8 cellular contexts compared by ENCODE assay signal in the genomic region with DNA sequence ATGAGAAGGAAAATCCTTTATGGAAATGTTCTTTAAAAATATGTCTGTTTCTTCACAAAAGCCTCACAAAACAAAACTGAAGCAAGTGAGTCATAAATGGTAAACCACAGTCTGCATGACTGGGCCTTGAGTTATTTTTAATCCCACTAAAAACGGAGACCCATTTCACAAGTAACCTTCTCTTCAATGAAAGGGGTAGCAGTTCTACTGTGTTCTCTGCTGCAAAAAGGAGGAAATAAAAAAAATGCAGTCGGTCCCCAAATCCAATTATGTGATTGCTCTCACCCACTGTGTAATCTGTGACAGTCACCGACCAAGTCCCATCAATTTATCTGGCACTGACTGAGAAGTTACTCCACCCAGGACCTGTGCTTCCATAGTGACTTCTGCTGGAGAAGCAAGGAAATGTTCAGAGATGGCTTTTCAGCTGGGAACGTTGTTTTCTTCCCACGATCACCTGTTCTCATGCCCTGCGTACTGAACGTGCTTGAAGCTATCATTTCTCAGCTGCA.
A peak's percentile ranks its signal among the peaks of the same experiment; 100 is the strongest.
DNase-seq lines count a peak whose midpoint lies in the region; ATAC-seq, FAIRE-seq and TF ChIP-seq lines count a peak whose summit lies in the region.

No MANE protein-coding gene starts in this region.

- H2AK5ac ChIP-seq in trophoblast cell (ENCODE audit: low read length) = no peak overlapping the region

- no peak overlapping the region for H2BK5ac ChIP-seq in trophoblast cell (ENCODE audit: low read depth, low read length, poor library complexity)

- H3K4me2 ChIP-seq in keratinocyte (ENCODE audit: control insufficient read depth, extremely low read depth, insufficient read depth, low read depth, low read length) = no peak overlapping the region
- no peak overlapping the region for H3K4me2 ChIP-seq in trophoblast cell (ENCODE audit: low read length)

- WGBS in trophoblast cell (ENCODE audit: extremely low coverage, insufficient coverage, insufficient read length) = no CpG with 5 or more reads among the region's 7 CpGs

- in situ Hi-C loops in GM13976 (cut with MboI; ENCODE audit: low sequenced_read_pairs, unreplicated experiment) = no loop called here

- H3K36me3 ChIP-seq in keratinocyte (ENCODE audit: control insufficient read depth in 2 of 2, extremely low read depth in 1 of 2, insufficient read depth in 2 of 2, low read length in 2 of 2) (no peaks in the 10 kb centered on the region), trophoblast cell (ENCODE audit: control insufficient read depth in 1 of 2, insufficient read depth in 2 of 2, low read length in 2 of 2) (no peaks in the 10 kb centered on the region)

- H3K23ac ChIP-seq in trophoblast cell (ENCODE audit: low read length) = no peak overlapping the region

- H2BK12ac ChIP-seq in trophoblast cell (ENCODE audit: low read length) = no peak overlapping the region

- no peak overlapping the region for H4K8ac ChIP-seq in trophoblast cell (ENCODE audit: low read depth, low read length)

- H4K20me1 ChIP-seq in keratinocyte (ENCODE audit: control insufficient read depth, extremely low read depth, insufficient read depth, low read length) = no peaks in the 10 kb centered on the region

- no peak overlapping the region for H3K14ac ChIP-seq in trophoblast cell (ENCODE audit: low read length)

- H4K12ac ChIP-seq in trophoblast cell (ENCODE audit: low read depth, low read length) = no peak overlapping the region

- dilution Hi-C loops in keratinocyte (cut with MboI; ENCODE audit: extremely low pct_ligation_motif_present, low sequenced_read_pairs) = no loop called here

- H2AFZ ChIP-seq in keratinocyte (ENCODE audit: control insufficient read depth, low read length) = no peak overlapping the region
- no peak overlapping the region for H2AFZ ChIP-seq in trophoblast cell (ENCODE audit: insufficient read depth, low read length, poor library complexity)

- H3K27me3 ChIP-seq in keratinocyte (ENCODE audit: control insufficient read depth, extremely low read depth, insufficient read depth, low read length) (peaks cover 23% of the 10 kb centered on the region), trophoblast cell (ENCODE audit: insufficient read depth, low read length) (no peaks in the 10 kb centered on the region)

- H3K27ac ChIP-seq in keratinocyte (ENCODE audit: control insufficient read depth, insufficient read depth, low read length) = no peak overlapping the region
- H3K27ac ChIP-seq in trophoblast cell (ENCODE audit: low read depth, low read length) = no peak overlapping the region

- H3K79me1 ChIP-seq in trophoblast cell (ENCODE audit: low read length) = no peaks in the 10 kb centered on the region

- DNase-seq in GM13976 (ENCODE audit: low spot score) (peak; percentile 70), LoVo (ENCODE audit: low spot score) (peak; percentile 1), keratinocyte (ENCODE audit: low read depth, low spot score) (no peak), SHP77 treated with DMSO at 0.1 percent for 48 hours (lab: John Stamatoyannopoulos, UW) (no peak), trophoblast cell (no peak), NCI-H510A treated with DMSO at 0.1 percent for 48 hours (lab: John Stamatoyannopoulos, UW) (no peak)
- DNase-seq in stimulated activated CD4-positive, alpha-beta T cell treated with anti-CD3 and anti-CD28 coated beads, Interleukin-2, amount 100 ng/mL, for 48 hours = no peak

- H3K79me2 ChIP-seq in keratinocyte (ENCODE audit: control insufficient read depth, insufficient read depth, low read length) (no peaks in the 10 kb centered on the region), trophoblast cell (ENCODE audit: control insufficient read depth, insufficient read depth, low read length, poor library complexity) (no peaks in the 10 kb centered on the region)

- H3K4ac ChIP-seq in trophoblast cell (ENCODE audit: low read depth, low read length) = no peak overlapping the region

- H3K18ac ChIP-seq in trophoblast cell (ENCODE audit: low read length) = no peak overlapping the region

- peak; percentile 52 for FAIRE-seq in keratinocyte (lab: Jason Lieb, UNC)

- H3K9ac ChIP-seq in keratinocyte (ENCODE audit: control insufficient read depth, extremely low read depth, insufficient read depth, low read length) = no peak overlapping the region
- no peak overlapping the region for H3K9ac ChIP-seq in trophoblast cell (ENCODE audit: low read length)

- no peak overlapping the region for H2BK120ac ChIP-seq in trophoblast cell (ENCODE audit: insufficient read depth, low read length, poor library complexity)

- no peak for TF ChIP-seq CTCF in GM13976 (IDR thresholded peaks at IDR 0.05; ENCODE audit: borderline replicate concordance, control extremely low read depth, extremely low read depth, insufficient read depth, missing control alignments)
- peak in 1 of 3 experiments; percentile 22 for TF ChIP-seq CTCF in keratinocyte (optimal IDR thresholded peaks at IDR 0.05 in 1 of 3, IDR thresholded peaks at IDR 0.05 in 1 of 3, conservative IDR thresholded peaks at IDR 0.05 in 1 of 3; ENCODE audit: extremely low read depth in 1 of 3, insufficient read depth in 2 of 3, low read length in 3 of 3)

- no peak overlapping the region for H4K91ac ChIP-seq in trophoblast cell (ENCODE audit: low read depth, low read length)

- H3K4me3 ChIP-seq in keratinocyte (ENCODE audit: control insufficient read depth in 2 of 3, extremely low read depth in 1 of 3, insufficient read depth in 2 of 3, low read depth in 1 of 3, low read length in 3 of 3) = no peak overlapping the region
- no peak overlapping the region for H3K4me3 ChIP-seq in trophoblast cell (ENCODE audit: low read depth, low read length)

- ATAC-seq in GM21737 (IDR thresholded peaks at IDR 0.05; ENCODE audit: unreplicated experiment) = peak; percentile 57

- no peaks in the 10 kb centered on the region for H3K9me1 ChIP-seq in keratinocyte (ENCODE audit: control insufficient read depth, extremely low read depth, insufficient read depth, low read length)

- H3K4me1 ChIP-seq in keratinocyte (ENCODE audit: control insufficient read depth, extremely low read depth, insufficient read depth, low read length) = peaks cover 8% of the 10 kb centered on the region
- no peaks in the 10 kb centered on the region for H3K4me1 ChIP-seq in trophoblast cell (ENCODE audit: control insufficient read depth in 1 of 2, insufficient read depth in 2 of 2, low read length in 2 of 2)

- no peaks in the 10 kb centered on the region for H3K9me3 ChIP-seq in keratinocyte (ENCODE audit: control insufficient read depth, low read depth, low read length)
- H3K9me3 ChIP-seq in trophoblast cell (ENCODE audit: insufficient read depth, low read depth, low read length) = peaks cover 2% of the 10 kb centered on the region

Comparison
In these comparisons a context has a peak if more than half of its experiments do, and no peak if none do; other contexts are left out.
1. DNase-seq: peak in GM13976 (single experiment) and LoVo (single experiment); none in keratinocyte (single experiment), stimulated activated CD4-positive, alpha-beta T cell treated with anti-CD3 and anti-CD28 coated beads, Interleukin-2, amount 100 ng/mL, for 48 hours (0 of 2), SHP77 treated with DMSO at 0.1 percent for 48 hours (single experiment), trophoblast cell (0 of 2) and NCI-H510A treated with DMSO at 0.1 percent for 48 hours (single experiment).